ENCODE assay signal across 18 cellular contexts in genomic region chr5:75367401-75367800, GRCh38. TPM values are rescaled to one million over a fixed set of nuclear protein-coding genes. Genes with fewer than 3 reads are reported as not detected.
DNase-seq lines count a peak whose midpoint lies in the region; FAIRE-seq and TF ChIP-seq lines count a peak whose summit lies in the region.
"Had no signal": no experiment of that assay in that cellular context is flagged by ENCODE, and none has a peak within 500 bp of the region (broad histone marks: within the 10 kb centered on the region; RNA-seq: fewer than 3 reads in every experiment).

No MANE protein-coding gene starts in this region.

- H3K14ac ChIP-seq in neuronal stem cell (ENCODE audit: low read length), result no peak overlapping the region

- no peak for TF ChIP-seq POLR2A in GM12892 (IDR thresholded peaks at IDR 0.05; ENCODE audit: low read depth, low read length)

- TF ChIP-seq CTCF in MM.1S (IDR thresholded peaks at IDR 0.05; ENCODE audit: low read length), result no peak

- H4K20me1 ChIP-seq in MM.1S (ENCODE audit: insufficient read depth, low read length), result no peaks in the 10 kb centered on the region
- H4K20me1 ChIP-seq: BLaER1 had no signal

- peak overlapping the region; percentile 48 for H2AFZ ChIP-seq in MM.1S (ENCODE audit: low read length)
- no peak overlapping the region for H2AFZ ChIP-seq in neuronal stem cell (ENCODE audit: low read length)

- H3K36me3 ChIP-seq in MM.1S (replicated peaks; ENCODE audit: insufficient read depth, low read length) (no peaks in the 10 kb centered on the region), neuronal stem cell (replicated peaks in 1 of 2; ENCODE audit: control insufficient read depth in 2 of 2, insufficient read depth in 2 of 2, low read length in 2 of 2) (peaks cover 0 to 26% of the 10 kb centered on the region in 2 donors)

- H3F3A ChIP-seq in MM.1S (ENCODE audit: insufficient read depth, low read length), result peaks cover 20% of the 10 kb centered on the region

- H3K4ac ChIP-seq in neuronal stem cell (ENCODE audit: low read length), result no peak overlapping the region

- H3K9ac ChIP-seq in MM.1S (ENCODE audit: low read length), result peak overlapping the region; percentile 60
- H3K9ac ChIP-seq in neuronal stem cell (ENCODE audit: low read depth, low read length, poor library complexity), result no peak overlapping the region
- H3K9ac ChIP-seq: BLaER1 had no signal

- peak overlapping the region; percentile 79 for H3K4me2 ChIP-seq in MM.1S (ENCODE audit: low read depth, low read length)
- no peak overlapping the region for H3K4me2 ChIP-seq in neuronal stem cell (ENCODE audit: insufficient read depth, low read length, poor library complexity, severe bottlenecking)
- H3K4me2 ChIP-seq: BLaER1 had no signal

- peak overlapping the region; percentile 39 for H3K4me3 ChIP-seq in MM.1S (ENCODE audit: low read length)
- H3K4me3 ChIP-seq in neuronal stem cell (ENCODE audit: low read length in 2 of 2), result no peak overlapping the region
- H3K4me3 ChIP-seq: BLaER1, tibial nerve had no signal

- no peaks in the 10 kb centered on the region for H3K79me2 ChIP-seq in MM.1S (ENCODE audit: low read length)

- no peak overlapping the region for H4K91ac ChIP-seq in neuronal stem cell (ENCODE audit: low read depth, low read length, poor library complexity)

- peaks cover 14% of the 10 kb centered on the region; the same call in 1 of the 2 replicates for H3K4me1 ChIP-seq in MM.1S (ENCODE audit: low read length)
- H3K4me1 ChIP-seq in neuronal stem cell (ENCODE audit: control insufficient read depth in 2 of 2, insufficient read depth in 1 of 2, low read depth in 1 of 2, low read length in 2 of 2), result no peaks in the 10 kb centered on the region
- H3K4me1 ChIP-seq: BLaER1, tibial nerve had no signal

- H4K8ac ChIP-seq in neuronal stem cell (ENCODE audit: low read depth, low read length), result no peak overlapping the region

- no peak overlapping the region for H2BK120ac ChIP-seq in neuronal stem cell (ENCODE audit: low read depth, low read length)

- H3K9me3 ChIP-seq in MM.1S (replicated peaks; ENCODE audit: insufficient read depth, low read length), result no peaks in the 10 kb centered on the region
- H3K9me3 ChIP-seq in neuronal stem cell (replicated peaks in 1 of 2; ENCODE audit: control insufficient read depth in 2 of 2, insufficient read depth in 1 of 2, low read depth in 1 of 2, low read length in 2 of 2), result no peaks in the 10 kb centered on the region
- H3K9me3 ChIP-seq: BLaER1, tibial nerve had no signal

- H3K27me3 ChIP-seq in MM.1S (replicated peaks; ENCODE audit: insufficient read depth, low read length) (no peaks in the 10 kb centered on the region), neuronal stem cell (ENCODE audit: control insufficient read depth in 3 of 3, insufficient read depth in 3 of 3, low read depth in 1 of 3, low read length in 3 of 3) (no peaks in the 10 kb centered on the region)
- H3K27me3 ChIP-seq: BLaER1, tibial nerve had no signal

- DNase-seq in AG08395 (ENCODE audit: low spot score) (peak; percentile 21), GM12892 (ENCODE audit: insufficient read length) (no peak), MM.1S (no peak), fibroblast of peridontal ligament (ENCODE audit: extremely low read depth) (peak; percentile 49), nucleus accumbens (lab: John Stamatoyannopoulos, UW) (no peak), NOMO-1 (lab: John Stamatoyannopoulos, UW; ENCODE audit: unreplicated experiment in 2 of 2) (no peak), 8988T (no peak), neuronal stem cell (ENCODE audit: low spot score) (no peak)
- DNase-seq: activated CD8-positive, alpha-beta memory T cell treated with anti-CD3 and anti-CD28 coated beads, Interleukin-2, amount 50 U/mL, for 48 hours; central memory CD4-positive, alpha-beta T cell; mammary epithelial cell; NCI-H2081; NCI-H748 treated with DMSO at 0.1 percent for 48 hours; right cardiac atrium; stimulated activated CD4-positive, alpha-beta T cell treated with anti-CD3 and anti-CD28 coated beads, Interleukin-2, amount 100 ng/mL, for 48 hours; T-cell had no signal

- no peaks in the 10 kb centered on the region for H3K9me2 ChIP-seq in MM.1S (replicated peaks; ENCODE audit: insufficient read depth, low read length)

- H2AK5ac ChIP-seq in neuronal stem cell (ENCODE audit: low read depth, low read length), result no peak overlapping the region

- H3K23ac ChIP-seq in neuronal stem cell (ENCODE audit: low read depth, low read length, poor library complexity), result no peak overlapping the region

- peak; percentile 38 for FAIRE-seq in GM12892 (lab: Jason Lieb, UNC)

- H3K27ac ChIP-seq in MM.1S (ENCODE audit: low read length), result peak overlapping the region; percentile 92
- H3K27ac ChIP-seq in neuronal stem cell (replicated peaks; ENCODE audit: low read length), result no peak overlapping the region
- H3K27ac ChIP-seq: BLaER1, tibial nerve had no signal

- H2BK15ac ChIP-seq in neuronal stem cell (ENCODE audit: low read length), result no peak overlapping the region

- H2BK12ac ChIP-seq in neuronal stem cell (ENCODE audit: low read length), result no peak overlapping the region

- H2BK5ac ChIP-seq in neuronal stem cell (ENCODE audit: low read length), result no peak overlapping the region

- no peaks in the 10 kb centered on the region for H3K79me1 ChIP-seq in neuronal stem cell (ENCODE audit: low read depth, low read length)

- no peak overlapping the region for H3K18ac ChIP-seq in neuronal stem cell (ENCODE audit: low read length)

RNA-seq across cellular contexts. Expression of gene HMGCR, which starts 30.4 kb away (rescaled TPM):
- 54.6 TPM for polyA plus RNA-seq in GM12892 (2012; ENCODE audit: missing spikeins)
- polyA plus RNA-seq in neuronal stem cell (2013, experiment 1 of 2), result 141 TPM
- polyA plus RNA-seq in neuronal stem cell (2013, experiment 2 of 2), result 144 TPM

Comparison
In these comparisons a context has a peak if more than half of its experiments do, and no peak if none do; other contexts are left out.
1. DNase-seq: peak in AG08395 (single experiment) and fibroblast of peridontal ligament (single experiment); none in GM12892 (single experiment), MM.1S (single experiment), nucleus accumbens (0 of 56), NOMO-1 (0 of 2), 8988T (single experiment) and neuronal stem cell (single experiment).